24 cellular contexts compared by ENCODE assay signal in the genomic region with DNA sequence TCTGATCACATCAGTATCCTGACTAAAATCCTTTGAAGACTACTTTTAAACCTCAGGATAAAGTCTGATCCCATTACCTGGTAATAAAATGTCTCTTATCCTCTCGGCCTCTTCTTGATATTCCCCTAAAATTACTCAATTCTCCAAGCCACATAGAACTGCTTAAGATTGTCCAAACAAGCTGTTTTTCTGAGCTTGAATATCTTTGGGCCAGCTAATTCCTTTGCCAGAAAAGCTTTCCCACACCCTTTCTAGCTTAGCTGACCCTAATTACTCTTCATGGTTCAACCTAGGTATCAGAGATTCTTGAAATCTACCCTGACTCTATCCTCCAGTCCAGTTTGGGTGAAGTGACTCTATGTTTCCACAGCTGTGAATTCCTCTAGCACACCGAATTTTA.
"Had no signal": no experiment of that assay in that cellular context is flagged by ENCODE, and none has a peak within 500 bp of the region (broad histone marks: within the 10 kb centered on the region; RNA-seq: fewer than 3 reads in every experiment).

No MANE protein-coding gene starts in this region.

- H3K4me3 ChIP-seq: lower lobe of right lung, mucosa of descending colon, ovary, sigmoid colon, spleen, tibial nerve, uterus had no signal

- H3K9me3 Mint-ChIP-seq: immature natural killer cell; naive thymus-derived CD4-positive, alpha-beta T cell; natural killer cell treated with Interleukin-12 subunit alpha and Interleukin-12 subunit beta and Interleukin-15 and Interleukin-18, amount 100 ng/mL, for 72 hours; stimulated activated effector memory CD8-positive, alpha-beta T cell treated with anti-CD3 and anti-CD28 coated beads, Interleukin-12 subunit alpha, Interleukin-12 subunit beta, amount 100 ng/mL, for 72 hours; stimulated activated naive CD8-positive, alpha-beta T cell treated with anti-CD3 and anti-CD28 coated beads, Interleukin-15, amount 100 ng/mL, for 72 hours; type B pancreatic cell had no signal

- H3K4me3 Mint-ChIP-seq: immature natural killer cell; naive thymus-derived CD4-positive, alpha-beta T cell; natural killer cell treated with Interleukin-12 subunit alpha and Interleukin-12 subunit beta and Interleukin-15 and Interleukin-18, amount 100 ng/mL, for 72 hours; stimulated activated effector memory CD8-positive, alpha-beta T cell treated with anti-CD3 and anti-CD28 coated beads, Interleukin-12 subunit alpha, Interleukin-12 subunit beta, amount 100 ng/mL, for 72 hours; stimulated activated naive CD8-positive, alpha-beta T cell treated with anti-CD3 and anti-CD28 coated beads, Interleukin-15, amount 100 ng/mL, for 72 hours; type B pancreatic cell had no signal

- H3K36me3 ChIP-seq: lower lobe of right lung, ovary, sigmoid colon, spleen, tibial nerve, uterus had no signal

- H3K27me3 Mint-ChIP-seq: naive thymus-derived CD4-positive, alpha-beta T cell; natural killer cell treated with Interleukin-12 subunit alpha and Interleukin-12 subunit beta and Interleukin-15 and Interleukin-18, amount 100 ng/mL, for 72 hours; progenitor cell of endocrine pancreas; stimulated activated naive CD8-positive, alpha-beta T cell treated with anti-CD3 and anti-CD28 coated beads, Interleukin-15, amount 100 ng/mL, for 72 hours; type B pancreatic cell had no signal

- H3K27ac Mint-ChIP-seq: immature natural killer cell; naive thymus-derived CD4-positive, alpha-beta T cell; natural killer cell treated with Interleukin-12 subunit alpha and Interleukin-12 subunit beta and Interleukin-15 and Interleukin-18, amount 100 ng/mL, for 72 hours; progenitor cell of endocrine pancreas; stimulated activated effector memory CD8-positive, alpha-beta T cell treated with anti-CD3 and anti-CD28 coated beads, Interleukin-12 subunit alpha, Interleukin-12 subunit beta, amount 100 ng/mL, for 72 hours; stimulated activated naive CD8-positive, alpha-beta T cell treated with anti-CD3 and anti-CD28 coated beads, Interleukin-15, amount 100 ng/mL, for 72 hours; type B pancreatic cell had no signal

- H3K36me3 Mint-ChIP-seq: immature natural killer cell; naive thymus-derived CD4-positive, alpha-beta T cell; natural killer cell treated with Interleukin-12 subunit alpha and Interleukin-12 subunit beta and Interleukin-15 and Interleukin-18, amount 100 ng/mL, for 72 hours; stimulated activated effector memory CD8-positive, alpha-beta T cell treated with anti-CD3 and anti-CD28 coated beads, Interleukin-12 subunit alpha, Interleukin-12 subunit beta, amount 100 ng/mL, for 72 hours; type B pancreatic cell had no signal

- H3K27me3 ChIP-seq: ovary, sigmoid colon, spleen, tibial nerve, uterus had no signal

- ATAC-seq: mucosa of descending colon; naive thymus-derived CD4-positive, alpha-beta T cell; natural killer cell treated with Interleukin-12 subunit alpha and Interleukin-12 subunit beta and Interleukin-15 and Interleukin-18, amount 100 ng/mL, for 72 hours; stimulated activated effector memory CD8-positive, alpha-beta T cell treated with anti-CD3 and anti-CD28 coated beads, Interleukin-12 subunit alpha, Interleukin-12 subunit beta, amount 100 ng/mL, for 72 hours; stimulated activated naive CD8-positive, alpha-beta T cell treated with anti-CD3 and anti-CD28 coated beads, Interleukin-15, amount 100 ng/mL, for 72 hours had no signal

- H3K4me1 ChIP-seq: sigmoid colon, spleen, uterus had no signal

- H3K27ac ChIP-seq: lower lobe of right lung, ovary, sigmoid colon, spleen, uterus had no signal

- H3K4me1 Mint-ChIP-seq: immature natural killer cell; naive thymus-derived CD4-positive, alpha-beta T cell; stimulated activated effector memory CD8-positive, alpha-beta T cell treated with anti-CD3 and anti-CD28 coated beads, Interleukin-12 subunit alpha, Interleukin-12 subunit beta, amount 100 ng/mL, for 72 hours; stimulated activated naive CD8-positive, alpha-beta T cell treated with anti-CD3 and anti-CD28 coated beads, Interleukin-15, amount 100 ng/mL, for 72 hours had no signal

- DNase-seq: hypothalamus; immature natural killer cell; islet precursor cell; lower lobe of right lung; mammary epithelial cell; mesendoderm; midbrain; mucosa of descending colon; naive thymus-derived CD4-positive, alpha-beta T cell; ovary; right cardiac atrium; sigmoid colon; small intestine; spleen; stimulated activated CD4-positive, alpha-beta T cell treated with anti-CD3 and anti-CD28 coated beads, Interleukin-4, amount 100 ng/mL, for 24 hours; stimulated activated naive CD4-positive, alpha-beta T cell treated with Interleukin-2 at 50 U/mL for 16 hours; stimulated activated naive CD8-positive, alpha-beta T cell treated with anti-CD3 and anti-CD28 coated beads, Interleukin-15, amount 100 ng/mL, for 72 hours; substantia nigra; uterus had no signal

- H3K9me3 ChIP-seq: lower lobe of right lung, mucosa of descending colon, ovary, sigmoid colon, spleen, tibial nerve, uterus had no signal
